In the genomic region with DNA sequence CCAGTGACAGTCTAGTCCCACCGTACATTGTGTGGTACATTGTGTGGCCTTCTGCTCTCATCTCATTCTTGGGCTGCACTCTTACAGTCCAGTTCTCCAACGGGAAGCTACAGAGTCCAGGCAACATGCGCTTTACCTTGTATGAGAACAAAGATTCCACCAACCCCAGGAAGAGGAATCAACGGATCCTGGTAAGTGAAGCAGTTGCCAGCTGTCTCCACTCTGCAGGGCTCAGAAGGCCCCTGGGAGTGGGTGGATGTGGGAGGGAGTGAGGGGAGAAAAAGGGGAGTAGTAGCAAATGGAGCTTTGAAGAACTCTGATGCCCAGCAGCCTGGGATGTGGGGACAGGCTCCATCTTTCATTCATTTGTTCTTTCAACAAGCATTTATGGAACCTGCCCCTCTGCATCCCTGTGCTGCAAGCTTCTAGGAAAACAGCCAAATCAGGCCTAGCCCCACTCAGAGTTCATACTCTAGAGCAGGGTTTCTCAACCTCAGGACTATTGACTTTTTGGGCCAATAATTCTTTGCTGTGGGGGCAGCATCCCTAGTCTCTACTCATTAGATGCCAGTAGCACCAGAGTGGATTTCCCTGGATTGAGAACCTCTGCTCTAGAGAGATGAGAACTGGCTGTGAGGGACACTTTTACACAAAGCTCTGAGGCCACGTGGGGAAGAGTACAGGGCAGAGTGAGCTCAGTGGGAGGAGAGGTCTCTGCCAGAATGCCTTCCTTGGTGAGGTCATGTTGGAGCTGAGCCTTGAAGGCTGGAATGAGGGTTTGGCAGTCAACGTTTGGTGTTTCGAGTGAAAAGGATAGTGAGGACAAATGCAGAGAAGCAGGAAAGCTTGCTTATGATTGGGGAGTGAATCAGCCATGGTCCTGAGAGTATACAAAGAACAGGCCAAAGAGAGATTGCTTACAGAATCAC, we compare ENCODE assay signal across 1 cellular context.
TF ChIP-seq lines count a peak whose summit lies in the region.

No MANE protein-coding gene starts in this region.

TF ChIP-seq in H1, 55 proteins besides CTCF, POLR2A, EP300 and RAD21 (continued from another document):
- TF ChIP-seq TCF12 (IDR thresholded peaks at IDR 0.05; ENCODE audit: low read depth, low read length) (no peak), TEAD4 (IDR thresholded peaks at IDR 0.05; ENCODE audit: low read depth, low read length) (no peak), SUZ12 (IDR thresholded peaks at IDR 0.05; ENCODE audit: low read length) (no peak), SIX5 (IDR thresholded peaks at IDR 0.05; ENCODE audit: low read depth, low read length) (no peak), GABPA (IDR thresholded peaks at IDR 0.05; ENCODE audit: borderline replicate concordance, insufficient read depth, low read length) (no peak), HDAC2 (IDR thresholded peaks at IDR 0.05; ENCODE audit: borderline replicate concordance in 1 of 2, low read depth in 2 of 2, low read length in 2 of 2) (no peak), CBX5 (IDR thresholded peaks at IDR 0.05; ENCODE audit: low read depth, low read length) (no peak), RXRA (IDR thresholded peaks at IDR 0.05; ENCODE audit: insufficient read depth, low read depth, low read length) (no peak), SAP30 (IDR thresholded peaks at IDR 0.05; ENCODE audit: insufficient read depth, insufficient replicate concordance, low read length) (no peak), SIRT6 (IDR thresholded peaks at IDR 0.05; ENCODE audit: low read length) (no peak), SP1 (IDR thresholded peaks at IDR 0.05; ENCODE audit: low read depth, low read length) (no peak), CREB1 (IDR thresholded peaks at IDR 0.05) (no peak), HDAC6 (IDR thresholded peaks at IDR 0.05; ENCODE audit: low read depth, low read length) (no peak), SIN3A (conservative IDR thresholded peaks at IDR 0.05 in 1 of 2, IDR thresholded peaks at IDR 0.05 in 1 of 2; ENCODE audit: low read depth in 1 of 2, low read length in 2 of 2) (no peak), BCL11A (IDR thresholded peaks at IDR 0.05; ENCODE audit: low read depth in 2 of 2, low read length in 2 of 2) (no peak), RFX5 (IDR thresholded peaks at IDR 0.05; ENCODE audit: borderline replicate concordance, low read depth, low read length) (no peak), CBX8 (IDR thresholded peaks at IDR 0.05; ENCODE audit: borderline replicate concordance, low read depth, low read length) (no peak)
